Comparison of ENCODE assay signal across 8 cellular contexts in the genomic region with DNA sequence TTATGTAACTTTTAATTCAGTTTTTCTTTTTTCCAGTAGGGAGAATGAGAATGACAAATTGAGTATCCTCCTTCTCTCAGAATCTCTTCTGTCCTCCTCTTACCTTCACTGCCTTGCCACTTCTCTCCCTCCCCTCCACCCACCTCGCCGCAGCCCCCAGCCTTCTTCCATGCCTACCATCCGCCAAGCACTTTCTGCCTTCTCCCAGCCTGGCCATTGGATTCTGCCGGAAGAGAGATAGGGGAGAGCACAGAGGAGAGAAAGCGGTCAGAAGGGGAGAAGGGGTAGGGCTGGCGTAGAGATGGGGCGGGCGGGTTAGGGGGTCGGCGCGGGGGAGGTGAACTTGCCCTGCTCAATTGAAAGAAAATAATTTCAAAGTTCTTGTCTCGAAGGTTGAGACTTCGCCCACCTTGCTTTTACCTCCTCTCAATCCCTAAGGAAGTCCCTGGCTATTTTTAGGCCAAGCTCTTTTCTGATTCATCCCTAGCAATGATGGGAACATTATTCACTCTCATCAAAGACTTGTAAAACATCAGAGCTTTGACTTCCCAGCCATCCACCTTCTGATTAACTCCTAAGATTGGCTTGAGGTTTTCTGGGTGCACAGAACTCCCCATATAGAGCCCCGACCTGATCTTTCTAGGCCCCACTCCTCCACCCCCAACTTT. TPM values are rescaled to one million over a fixed set of nuclear protein-coding genes. Genes with fewer than 3 reads are reported as not detected.
DNase-seq lines count a peak whose midpoint lies in the region; ATAC-seq and TF ChIP-seq lines count a peak whose summit lies in the region.

No MANE protein-coding gene starts in this region.

- H3K27ac Mint-ChIP-seq in activated CD8-positive, alpha-beta memory T cell treated with anti-CD3 and anti-CD28 coated beads, Interleukin-2, amount 10 ng/mL, durations not matched to agents 7 days and 5 days, result peak overlapping the region; percentile 59
- peak overlapping the region; percentile 75 for H3K27ac Mint-ChIP-seq in activated naive CD8-positive, alpha-beta T cell treated with anti-CD3 and anti-CD28 coated beads, Interleukin-2, amount 10 ng/mL, durations not matched to agents 7 days and 5 days

- no peak for DNase-seq in activated CD8-positive, alpha-beta memory T cell treated with anti-CD3 and anti-CD28 coated beads, Interleukin-2, amount 10 ng/mL, durations not matched to agents 7 days and 5 days
- DNase-seq in activated CD8-positive, alpha-beta memory T cell treated with anti-CD3 and anti-CD28 coated beads, Interleukin-2, amount 50 U/mL, for 48 hours, result no peak
- DNase-seq in activated naive CD8-positive, alpha-beta T cell treated with anti-CD3 and anti-CD28 coated beads, Interleukin-2, amount 10 ng/mL, durations not matched to agents 7 days and 5 days, result no peak
- peak; percentile 44 for DNase-seq in iris pigment epithelial cell (ENCODE audit: low read depth)
- DNase-seq in stromal cell of bone marrow (ENCODE audit: low read depth), result peak; percentile 41
- no peak for DNase-seq in HEK293T (ENCODE audit: extremely low spot score)

- peak overlapping the region; percentile 74 for H3K4me3 Mint-ChIP-seq in activated CD8-positive, alpha-beta memory T cell treated with anti-CD3 and anti-CD28 coated beads, Interleukin-2, amount 10 ng/mL, durations not matched to agents 7 days and 5 days
- H3K4me3 Mint-ChIP-seq in activated naive CD8-positive, alpha-beta T cell treated with anti-CD3 and anti-CD28 coated beads, Interleukin-2, amount 10 ng/mL, durations not matched to agents 7 days and 5 days, result peak overlapping the region; percentile 84

- no peaks in the 10 kb centered on the region for H3K9me3 Mint-ChIP-seq in activated CD8-positive, alpha-beta memory T cell treated with anti-CD3 and anti-CD28 coated beads, Interleukin-2, amount 10 ng/mL, durations not matched to agents 7 days and 5 days (ENCODE audit: low read depth)
- H3K9me3 Mint-ChIP-seq in activated naive CD8-positive, alpha-beta T cell treated with anti-CD3 and anti-CD28 coated beads, Interleukin-2, amount 10 ng/mL, durations not matched to agents 7 days and 5 days, result no peaks in the 10 kb centered on the region

- TF ChIP-seq POLR2A in GM18505 (IDR thresholded peaks at IDR 0.05; ENCODE audit: borderline replicate concordance, extremely low read depth, insufficient read depth, insufficient read length), result no peak

- no peak for ATAC-seq in activated CD8-positive, alpha-beta memory T cell treated with anti-CD3 and anti-CD28 coated beads, Interleukin-2, amount 10 ng/mL, durations not matched to agents 7 days and 5 days
- ATAC-seq in activated naive CD8-positive, alpha-beta T cell treated with anti-CD3 and anti-CD28 coated beads, Interleukin-2, amount 10 ng/mL, durations not matched to agents 7 days and 5 days (ENCODE audit: low read depth), result no peak
- ATAC-seq in GM18505 (IDR thresholded peaks at IDR 0.05; ENCODE audit: unreplicated experiment) (no peak), GM18870 (IDR thresholded peaks at IDR 0.05; ENCODE audit: unreplicated experiment) (no peak)

- POLR2A ChIA-PET in activated naive CD8-positive, alpha-beta T cell treated with anti-CD3 and anti-CD28 coated beads, Interleukin-2, amount 10 ng/mL, durations not matched to agents 7 days and 5 days (lab: Charles Lee), result no interaction called here
- POLR2A ChIA-PET in HEK293T (lab: Yijun Ruan, JAX), result interaction anchor here (1.0 to 1.9 kb wide), 6 partner anchors 10 to 227 kb away, joined by 3 to 6 read pairs (median 3); a partner anchor contains a TSS

- peaks cover 34% of the 10 kb centered on the region for H3K4me1 Mint-ChIP-seq in activated CD8-positive, alpha-beta memory T cell treated with anti-CD3 and anti-CD28 coated beads, Interleukin-2, amount 10 ng/mL, durations not matched to agents 7 days and 5 days
- peaks cover 24% of the 10 kb centered on the region for H3K4me1 Mint-ChIP-seq in activated naive CD8-positive, alpha-beta T cell treated with anti-CD3 and anti-CD28 coated beads, Interleukin-2, amount 10 ng/mL, durations not matched to agents 7 days and 5 days

- H3K27me3 Mint-ChIP-seq in activated CD8-positive, alpha-beta memory T cell treated with anti-CD3 and anti-CD28 coated beads, Interleukin-2, amount 10 ng/mL, durations not matched to agents 7 days and 5 days, result peaks cover 22% of the 10 kb centered on the region
- H3K27me3 Mint-ChIP-seq in activated naive CD8-positive, alpha-beta T cell treated with anti-CD3 and anti-CD28 coated beads, Interleukin-2, amount 10 ng/mL, durations not matched to agents 7 days and 5 days, result peaks cover 22% of the 10 kb centered on the region

- CTCF ChIA-PET in activated CD8-positive, alpha-beta memory T cell treated with anti-CD3 and anti-CD28 coated beads, Interleukin-2, amount 10 ng/mL, durations not matched to agents 7 days and 5 days (lab: Charles Lee), result no interaction called here
- CTCF ChIA-PET in HEK293T (lab: Yijun Ruan, JAX), result interaction anchor here (1.0 kb wide), 1 partner anchor 192 kb away, joined by 4 read pairs; no protein-coding TSS in a partner anchor

- H3K36me3 Mint-ChIP-seq in activated CD8-positive, alpha-beta memory T cell treated with anti-CD3 and anti-CD28 coated beads, Interleukin-2, amount 10 ng/mL, durations not matched to agents 7 days and 5 days, result peaks cover 1% of the 10 kb centered on the region
- peaks cover 2% of the 10 kb centered on the region for H3K36me3 Mint-ChIP-seq in activated naive CD8-positive, alpha-beta T cell treated with anti-CD3 and anti-CD28 coated beads, Interleukin-2, amount 10 ng/mL, durations not matched to agents 7 days and 5 days

TF ChIP-seq in HEK293T, 16 proteins besides CTCF, POLR2A, EP300 and RAD21:
- TF ChIP-seq ARNT (IDR thresholded peaks at IDR 0.05) (no peak), L3MBTL2 (conservative IDR thresholded peaks at IDR 0.05) (no peak), TARDBP (IDR thresholded peaks at IDR 0.05) (no peak), SP1 (IDR thresholded peaks at IDR 0.05) (no peak), BHLHE40 (IDR thresholded peaks at IDR 0.05; ENCODE audit: borderline replicate concordance) (no peak), SUZ12 (IDR thresholded peaks at IDR 0.05) (no peak), ELF4 (IDR thresholded peaks at IDR 0.05) (no peak), FOXA1 (IDR thresholded peaks at IDR 0.05) (no peak), FOXM1 (IDR thresholded peaks at IDR 0.05; ENCODE audit: borderline replicate concordance) (no peak), HDGF (IDR thresholded peaks at IDR 0.05; ENCODE audit: borderline replicate concordance) (no peak), LEF1 (IDR thresholded peaks at IDR 0.05; ENCODE audit: borderline replicate concordance) (no peak), CTBP1 (IDR thresholded peaks at IDR 0.05; ENCODE audit: borderline replicate concordance) (no peak), FOXK2 (IDR thresholded peaks at IDR 0.05) (no peak), ZNF384 (IDR thresholded peaks at IDR 0.05) (no peak), NFRKB (IDR thresholded peaks at IDR 0.05) (no peak)
- TF ChIP-seq, protein P1, sequence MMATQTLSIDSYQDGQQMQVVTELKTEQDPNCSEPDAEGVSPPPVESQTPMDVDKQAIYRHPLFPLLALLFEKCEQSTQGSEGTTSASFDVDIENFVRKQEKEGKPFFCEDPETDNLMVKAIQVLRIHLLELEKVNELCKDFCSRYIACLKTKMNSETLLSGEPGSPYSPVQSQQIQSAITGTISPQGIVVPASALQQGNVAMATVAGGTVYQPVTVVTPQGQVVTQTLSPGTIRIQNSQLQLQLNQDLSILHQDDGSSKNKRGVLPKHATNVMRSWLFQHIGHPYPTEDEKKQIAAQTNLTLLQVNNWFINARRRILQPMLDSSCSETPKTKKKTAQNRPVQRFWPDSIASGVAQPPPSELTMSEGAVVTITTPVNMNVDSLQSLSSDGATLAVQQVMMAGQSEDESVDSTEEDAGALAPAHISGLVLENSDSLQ (IDR thresholded peaks at IDR 0.05), result no peak

RNA-seq across cellular contexts. Expression of a gene that starts 0.8 kb away (rescaled TPM):
- 1 to 10 TPM; 2.4 to 2.6 TPM for total RNA-seq in activated CD8-positive, alpha-beta memory T cell treated with anti-CD3 and anti-CD28 coated beads, Interleukin-2, amount 10 ng/mL, durations not matched to agents 7 days and 5 days
- total RNA-seq in activated naive CD8-positive, alpha-beta T cell treated with anti-CD3 and anti-CD28 coated beads, Interleukin-2, amount 10 ng/mL, durations not matched to agents 7 days and 5 days, result 1 to 10 TPM; 2.1 to 3.1 TPM

RNA-seq across cellular contexts. Expression of a gene that starts 46.1 kb away (rescaled TPM):
- 1 to 10 TPM; 8.6 to 9.5 TPM for total RNA-seq in activated CD8-positive, alpha-beta memory T cell treated with anti-CD3 and anti-CD28 coated beads, Interleukin-2, amount 10 ng/mL, durations not matched to agents 7 days and 5 days
- total RNA-seq in activated naive CD8-positive, alpha-beta T cell treated with anti-CD3 and anti-CD28 coated beads, Interleukin-2, amount 10 ng/mL, durations not matched to agents 7 days and 5 days, result 10 to 100 TPM; 11.8 to 14.6 TPM

RNA-seq across cellular contexts. Expression of a gene that starts 52.5 kb away (rescaled TPM):
- not detected for total RNA-seq in activated CD8-positive, alpha-beta memory T cell treated with anti-CD3 and anti-CD28 coated beads, Interleukin-2, amount 10 ng/mL, durations not matched to agents 7 days and 5 days
- total RNA-seq in activated naive CD8-positive, alpha-beta T cell treated with anti-CD3 and anti-CD28 coated beads, Interleukin-2, amount 10 ng/mL, durations not matched to agents 7 days and 5 days, result not detected

Comparison
In these comparisons a context has a peak if more than half of its experiments do, and no peak if none do; other contexts are left out.
1. DNase-seq: peak in iris pigment epithelial cell (single experiment) and stromal cell of bone marrow (single experiment); none in activated CD8-positive, alpha-beta memory T cell treated with anti-CD3 and anti-CD28 coated beads, Interleukin-2, amount 10 ng/mL, durations not matched to agents 7 days and 5 days (single experiment), activated CD8-positive, alpha-beta memory T cell treated with anti-CD3 and anti-CD28 coated beads, Interleukin-2, amount 50 U/mL, for 48 hours (single experiment), activated naive CD8-positive, alpha-beta T cell treated with anti-CD3 and anti-CD28 coated beads, Interleukin-2, amount 10 ng/mL, durations not matched to agents 7 days and 5 days (single experiment) and HEK293T (single experiment).